Comparison of ENCODE assay signal across 10 cellular contexts in the genomic region with DNA sequence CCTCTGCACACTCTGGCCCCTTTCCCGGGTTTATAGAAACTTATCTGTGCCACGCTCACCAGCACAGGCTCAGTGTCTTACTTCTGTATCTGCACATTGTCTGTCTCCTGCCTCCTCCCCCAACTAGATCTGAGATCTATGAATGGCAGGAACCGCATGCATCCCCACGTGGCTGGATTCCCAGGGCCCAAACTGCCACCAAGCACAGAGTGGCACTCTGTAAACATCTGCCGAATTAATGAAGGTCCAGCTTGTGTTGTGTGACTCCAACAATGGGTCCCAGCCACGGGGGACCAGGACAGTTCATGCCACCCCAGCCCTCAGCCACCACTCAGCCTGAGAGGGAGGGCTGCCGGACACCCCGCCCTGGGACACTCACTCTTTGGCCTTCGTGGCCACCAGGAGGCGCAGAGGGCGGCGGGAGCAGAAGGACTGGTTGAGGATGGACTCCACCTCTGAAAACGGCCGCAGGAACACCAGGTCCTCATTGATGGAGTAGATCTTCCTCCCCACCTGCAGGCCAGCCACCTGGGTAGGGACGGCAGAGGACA.
A peak's percentile ranks its signal among the peaks of the same experiment; 100 is the strongest.
DNase-seq lines count a peak whose midpoint lies in the region; ATAC-seq, FAIRE-seq and TF ChIP-seq lines count a peak whose summit lies in the region.
"Had no signal": no experiment of that assay in that cellular context is flagged by ENCODE, and none has a peak within 500 bp of the region (broad histone marks: within the 10 kb centered on the region; RNA-seq: fewer than 3 reads in every experiment).

No MANE protein-coding gene starts in this region.

- intact Hi-C loops in lower leg skin (cut with DNase I; ENCODE audit: low total_unique reads): loop anchor here (2.0 kb wide), 1 partner anchor 248 kb away; no protein-coding TSS in a partner anchor

- TF ChIP-seq POLR2A in A549 (IDR thresholded peaks at IDR 0.05; ENCODE audit: low read length) (no peak), lower leg skin (IDR thresholded peaks at IDR 0.05) (no peak)

- POLR2A ChIA-PET in A549 (lab: Yijun Ruan, JAX): interaction anchor here (0.5 to 1.3 kb wide), 2 partner anchors 241 to 277 kb away, joined by 3 to 4 read pairs; no protein-coding TSS in a partner anchor

- H3K27ac ChIP-seq in A549: no peak overlapping the region

- TF ChIP-seq EP300 in A549 (IDR thresholded peaks at IDR 0.05): no peak

- WGBS in A549 (ENCODE audit: missing lambda C conversion rate): 56% methylated on average over 12 of the region's 15 CpGs
- 74 to 81% methylated on average over 15 of the region's 15 CpGs for WGBS in lower leg skin, 2 donors

- DNase-seq in A549 (ENCODE audit: low read depth in 1 of 2, low spot score in 1 of 2) (peak; percentile 61 to 81), SW480 (ENCODE audit: low spot score) (peak; percentile 58), hippocampal formation (lab: John Stamatoyannopoulos, UW) (peak; percentile 96 to 97), mucosa of gallbladder (ENCODE audit: low spot score) (no peak), lower leg skin (ENCODE audit: low spot score in 2 of 2) (no peak), cerebellum (ENCODE audit: low spot score) (no peak)
- DNase-seq: NCI-H2029 treated with DMSO at 0.1 percent for 48 hours; stimulated activated naive CD8-positive, alpha-beta T cell treated with anti-CD3 and anti-CD28 coated beads, Interleukin-15, amount 100 ng/mL, for 72 hours had no signal

- no peak for FAIRE-seq in A549 (lab: Jason Lieb, UNC)

- no peak overlapping the region for H3K4me3 ChIP-seq in A549
- no peak overlapping the region for H3K4me3 ChIP-seq in lower leg skin (ENCODE audit: low read depth, poor library complexity, severe bottlenecking)

- no peaks in the 10 kb centered on the region for H3K9me3 ChIP-seq in A549

- peak; percentile 52 to 59 for TF ChIP-seq RAD21 in A549 (conservative IDR thresholded peaks at IDR 0.05 in 1 of 2, IDR thresholded peaks at IDR 0.05 in 1 of 2)

- TF ChIP-seq CTCF in A549 (IDR thresholded peaks at IDR 0.05) (peak; percentile 53; the same call in 2 of the 3 replicates), GM12873 (IDR thresholded peaks at IDR 0.05; ENCODE audit: insufficient read depth, low read depth, low read length, missing control alignments) (peak; percentile 11), lower leg skin (IDR thresholded peaks at IDR 0.05) (no peak)

- no peak overlapping the region for H3K4me2 ChIP-seq in A549

- ATAC-seq in A549 (peak; percentile 85 to 95), HG02610 (IDR thresholded peaks at IDR 0.05; ENCODE audit: unreplicated experiment) (no peak)

- CTCF ChIA-PET in A549 (lab: Yijun Ruan, JAX): interaction anchor here (0.7 to 13.8 kb wide), 83 partner anchors 9 to 992 kb away, joined by 3 to 494 read pairs (median 7); a partner anchor contains a TSS

- H3K4me1 ChIP-seq in A549: no peaks in the 10 kb centered on the region

TF ChIP-seq in A549, 52 proteins besides CTCF, POLR2A, EP300 and RAD21:
- TF ChIP-seq SMC3 (IDR thresholded peaks at IDR 0.05) (peak; percentile 76), TFCP2L1 (CRISPR knock-in tag; IDR thresholded peaks at IDR 0.05) (no peak)
TF ChIP-seq in A549: peak in this region for 1.

Comparison
In these comparisons a context has a peak if more than half of its experiments do, and no peak if none do; other contexts are left out.
1. DNase-seq: peak in A549 (2 of 2), SW480 (single experiment) and hippocampal formation (2 of 2); none in mucosa of gallbladder (single experiment), lower leg skin (0 of 2) and cerebellum (single experiment).
2. CTCF ChIP-seq: peak in A549 (single experiment) and GM12873 (single experiment); none in lower leg skin (0 of 3).